8 cellular contexts compared by ENCODE assay signal in the genomic region with DNA sequence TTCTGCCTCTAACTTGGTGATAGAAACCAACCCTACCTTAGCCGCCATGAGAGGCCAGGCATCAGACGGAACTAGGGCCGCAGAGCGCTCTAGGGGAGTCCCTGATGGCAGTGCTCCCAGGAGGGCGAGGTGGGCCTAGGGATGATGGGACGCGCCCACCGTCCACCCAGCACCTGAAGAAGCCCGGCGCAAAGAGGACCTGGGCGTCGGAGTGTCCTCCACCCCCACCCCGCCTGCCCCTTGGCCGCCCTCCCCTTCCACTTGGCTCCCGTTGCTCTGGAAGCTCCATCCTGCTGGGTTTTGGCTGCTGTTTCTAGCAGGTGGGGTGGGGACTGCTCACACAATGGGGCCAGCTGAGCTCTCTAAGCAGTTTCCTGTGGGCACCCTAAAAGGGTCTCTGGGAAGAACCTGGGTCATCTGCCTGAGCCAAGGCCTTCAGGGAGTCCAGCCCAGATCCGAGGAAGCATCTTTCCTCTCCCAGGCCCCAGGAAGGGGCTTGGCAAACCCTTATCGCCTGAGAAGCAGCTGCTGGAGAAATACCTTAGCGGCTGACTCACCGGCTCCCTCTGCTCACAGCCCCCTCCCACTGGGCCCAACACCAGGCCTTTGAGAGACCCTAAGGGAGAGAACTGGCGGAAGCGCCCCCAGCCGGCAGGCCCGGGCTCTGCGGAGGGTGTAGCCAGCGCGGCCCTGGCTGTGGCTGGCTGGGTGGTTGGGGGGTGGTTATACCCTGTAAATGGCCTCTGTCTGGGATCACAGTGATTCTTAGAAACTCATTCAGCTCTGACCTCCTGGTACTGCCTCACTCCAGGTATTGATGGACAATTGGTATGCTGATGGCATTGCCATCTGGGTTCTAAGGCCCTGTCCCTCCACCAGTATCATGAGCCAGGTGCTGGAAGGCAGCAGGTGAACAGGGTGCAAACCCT. TPM values are rescaled to one million over a fixed set of nuclear protein-coding genes. Genes with fewer than 3 reads are reported as not detected.
DNase-seq lines count a peak whose midpoint lies in the region; ATAC-seq and TF ChIP-seq lines count a peak whose summit lies in the region.

No MANE protein-coding gene starts in this region.

- peaks cover 0 to 15% (median 7%) of the 10 kb centered on the region in 7 donors for H3K4me1 Mint-ChIP-seq in naive thymus-derived CD4-positive, alpha-beta T cell

- peak overlapping the region in 9 of 10 donors; percentile 86 to 92 (median 87) for H3K4me3 Mint-ChIP-seq in naive thymus-derived CD4-positive, alpha-beta T cell

- H3K9me3 Mint-ChIP-seq in naive thymus-derived CD4-positive, alpha-beta T cell = peaks cover 0 to 1% (median 0%) of the 10 kb centered on the region in 11 donors

- no peaks in the 10 kb centered on the region for H3K9me3 ChIP-seq in DND-41 (ENCODE audit: insufficient read depth, low read length, severe bottlenecking)
- no peaks in the 10 kb centered on the region for H3K9me3 ChIP-seq in effector memory CD4-positive, alpha-beta T cell (ENCODE audit: control insufficient read depth, low read length)
- H3K9me3 ChIP-seq in naive thymus-derived CD4-positive, alpha-beta T cell (ENCODE audit: control insufficient read depth in 2 of 3, low read length in 3 of 3) = no peaks in the 10 kb centered on the region

- no peak overlapping the region for H3K4me3 ChIP-seq in DND-41 (ENCODE audit: low read depth in 1 of 2, low read length in 2 of 2)
- peak overlapping the region; percentile 71 for H3K4me3 ChIP-seq in effector memory CD4-positive, alpha-beta T cell (ENCODE audit: insufficient read depth, low read depth, low read length, poor library complexity, severe bottlenecking)
- H3K4me3 ChIP-seq in naive thymus-derived CD4-positive, alpha-beta T cell (ENCODE audit: low read length) = no peak overlapping the region

- no peak overlapping the region for H3K27ac ChIP-seq in DND-41 (ENCODE audit: low read length)
- H3K27ac ChIP-seq in effector memory CD4-positive, alpha-beta T cell (ENCODE audit: insufficient read depth, low read length, poor library complexity, severe bottlenecking) = no peak overlapping the region
- H3K27ac ChIP-seq in naive thymus-derived CD4-positive, alpha-beta T cell (ENCODE audit: low read depth, low read length) = no peak overlapping the region

- H3K27ac Mint-ChIP-seq in naive thymus-derived CD4-positive, alpha-beta T cell = no peak overlapping the region

- POLR2A ChIA-PET in naive thymus-derived CD4-positive, alpha-beta T cell (lab: Charles Lee) = interaction anchor here (0.7 to 1.8 kb wide), 5 partner anchors 12 to 53 kb away, joined by 3 to 6 read pairs (median 3); no protein-coding TSS in a partner anchor

- no peaks in the 10 kb centered on the region for H3K36me3 ChIP-seq in DND-41 (ENCODE audit: insufficient read depth, low read length)
- no peaks in the 10 kb centered on the region for H3K36me3 ChIP-seq in effector memory CD4-positive, alpha-beta T cell (ENCODE audit: control insufficient read depth, insufficient read depth, low read length)
- H3K36me3 ChIP-seq in naive thymus-derived CD4-positive, alpha-beta T cell (ENCODE audit: control insufficient read depth in 2 of 3, insufficient read depth in 3 of 3, low read length in 3 of 3) = no peaks in the 10 kb centered on the region

- no peak overlapping the region for H3K9ac ChIP-seq in DND-41 (ENCODE audit: low read depth, low read length)

- H3K36me3 Mint-ChIP-seq in naive thymus-derived CD4-positive, alpha-beta T cell = no peaks in the 10 kb centered on the region

- H2AFZ ChIP-seq in DND-41 (ENCODE audit: low read depth, low read length) = peak overlapping the region; percentile 93; the same call in 1 of the 2 replicates

- H3K79me2 ChIP-seq in DND-41 (ENCODE audit: insufficient read depth, low read length) = no peaks in the 10 kb centered on the region

- DNase-seq in DND-41 (no peak), NCI-H2081 treated with DMSO at 0.1 percent for 48 hours (lab: John Stamatoyannopoulos, UW) (peak; percentile 47), OCI-M1 (lab: John Stamatoyannopoulos, UW) (no peak), GF-D8 (lab: John Stamatoyannopoulos, UW) (no peak), germinal center (ENCODE audit: low spot score) (no peak), NAMALWA (ENCODE audit: low spot score) (no peak)
- no peak for DNase-seq in effector memory CD4-positive, alpha-beta T cell
- DNase-seq in naive thymus-derived CD4-positive, alpha-beta T cell = no peak

- H4K20me1 ChIP-seq in DND-41 (ENCODE audit: insufficient read depth, low read length) = no peaks in the 10 kb centered on the region

- intact Hi-C loops in naive thymus-derived CD4-positive, alpha-beta T cell (cut with micrococcal nuclease) = no loop called here

- ATAC-seq in DND-41 (ENCODE audit: insufficient read depth, low read depth) = no peak
- ATAC-seq in naive thymus-derived CD4-positive, alpha-beta T cell = no peak

- peaks cover 0 to 35% (median 5%) of the 10 kb centered on the region in 5 donors for H3K27me3 Mint-ChIP-seq in naive thymus-derived CD4-positive, alpha-beta T cell

- H3K4me1 ChIP-seq in DND-41 (ENCODE audit: insufficient read depth, low read length) = peaks cover 18% of the 10 kb centered on the region
- peaks cover 13% of the 10 kb centered on the region for H3K4me1 ChIP-seq in effector memory CD4-positive, alpha-beta T cell (ENCODE audit: control insufficient read depth, insufficient read depth, low read length, poor library complexity, severe bottlenecking)
- peaks cover 5 to 7% of the 10 kb centered on the region in 2 donors for H3K4me1 ChIP-seq in naive thymus-derived CD4-positive, alpha-beta T cell (ENCODE audit: control insufficient read depth in 2 of 2, insufficient read depth in 2 of 2, low read length in 2 of 2)

- CTCF ChIA-PET in naive thymus-derived CD4-positive, alpha-beta T cell (lab: Charles Lee) = interaction anchor here (0.6 to 2.0 kb wide), 5 partner anchors 12 to 649 kb away, joined by 3 to 11 read pairs (median 4); no protein-coding TSS in a partner anchor

- no peak for TF ChIP-seq CTCF in DND-41 (IDR thresholded peaks at IDR 0.05; ENCODE audit: borderline replicate concordance, extremely low read depth, low read length, poor library complexity, severe bottlenecking)

- H3K4me2 ChIP-seq in DND-41 (ENCODE audit: insufficient read depth, low read length) = no peak overlapping the region

- H3K27me3 ChIP-seq in DND-41 (ENCODE audit: insufficient read depth, low read length, poor library complexity) = no peaks in the 10 kb centered on the region
- peaks cover 12% of the 10 kb centered on the region for H3K27me3 ChIP-seq in effector memory CD4-positive, alpha-beta T cell (replicated peaks; ENCODE audit: control insufficient read depth, insufficient read depth, low read length, poor library complexity, severe bottlenecking)
- H3K27me3 ChIP-seq in naive thymus-derived CD4-positive, alpha-beta T cell (ENCODE audit: control insufficient read depth in 2 of 2, insufficient read depth in 2 of 2, low read length in 2 of 2) = peaks cover 5 to 6% of the 10 kb centered on the region in 2 donors

RNA-seq across cellular contexts. Expression of a gene that starts 19.3 kb away (rescaled TPM):
- total RNA-seq in naive thymus-derived CD4-positive, alpha-beta T cell = not detected
- polyA plus RNA-seq in naive thymus-derived CD4-positive, alpha-beta T cell = not detected

RNA-seq across cellular contexts. Expression of a gene that starts 50.5 kb away (rescaled TPM):
- total RNA-seq in naive thymus-derived CD4-positive, alpha-beta T cell = 100 to 1,000 TPM; 146 to 291 (median 263) TPM
- 10 to 100 TPM; 41.5 to 70.5 TPM for polyA plus RNA-seq in naive thymus-derived CD4-positive, alpha-beta T cell
